ENCODE assay signal across 11 cellular contexts in the genomic region with DNA sequence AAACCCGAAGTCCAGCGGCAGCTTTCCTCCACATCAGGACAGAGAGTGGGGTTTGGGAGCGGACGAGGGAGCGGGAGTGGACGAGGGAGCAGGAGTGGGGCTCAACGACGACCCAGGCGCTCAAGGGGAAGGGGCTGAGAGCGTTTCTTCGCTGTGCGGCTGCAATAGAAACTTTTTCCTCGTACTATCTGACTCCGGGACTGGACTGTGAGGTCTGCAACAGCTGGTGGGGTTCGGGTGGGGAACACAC. TPM values are rescaled to one million over a fixed set of nuclear protein-coding genes. Genes with fewer than 3 reads are reported as not detected.
A peak's percentile ranks its signal among the peaks of the same experiment; 100 is the strongest.
DNase-seq lines count a peak whose midpoint lies in the region; ATAC-seq and FAIRE-seq lines count a peak whose summit lies in the region.
"Had no signal": no experiment of that assay in that cellular context is flagged by ENCODE, and none has a peak within 500 bp of the region (broad histone marks: within the 10 kb centered on the region; RNA-seq: fewer than 3 reads in every experiment).

No MANE protein-coding gene starts in this region.

- 66 to 79% methylated on average over 15 of the region's 15 CpGs for WGBS in GM23248 (ENCODE audit: low coverage in 1 of 2, low lambda C conversion rate in 2 of 2, missing lambda C conversion rate in 2 of 2), 2 experiments

- no peaks in the 10 kb centered on the region for H3K79me2 ChIP-seq in GM23248 (ENCODE audit: insufficient read depth)

- H3K27ac ChIP-seq in GM23248: peak overlapping the region; percentile 71
- no peak overlapping the region for H3K27ac ChIP-seq in rectal smooth muscle tissue (ENCODE audit: low read depth, low read length)

- no peak for FAIRE-seq in HTR-8/SVneo (lab: Jason Lieb, UNC)
- FAIRE-seq: TTC549 had no signal

- H3K36me3 ChIP-seq in GM23248 (ENCODE audit: low read depth) (no peaks in the 10 kb centered on the region), adipocyte (ENCODE audit: control insufficient read depth, insufficient read depth, low read length, severe bottlenecking) (no peaks in the 10 kb centered on the region), rectal smooth muscle tissue (ENCODE audit: control insufficient read depth, insufficient read depth, low read length) (no peaks in the 10 kb centered on the region)

- H3K27me3 ChIP-seq in GM23248 (replicated peaks; ENCODE audit: insufficient read depth) (no peaks in the 10 kb centered on the region), adipocyte (replicated peaks; ENCODE audit: control insufficient read depth, insufficient read depth, low read length) (no peaks in the 10 kb centered on the region), rectal smooth muscle tissue (ENCODE audit: control insufficient read depth, insufficient read depth, low read length) (peaks cover 12% of the 10 kb centered on the region)

- in situ Hi-C loops in GM23248 (cut with MboI): no loop called here

- DNase-seq in GM23248 (no peak), adipocyte (ENCODE audit: low read depth) (no peak), HTR-8/SVneo (ENCODE audit: insufficient read length, low spot score) (no peak), NCI-H446 (lab: John Stamatoyannopoulos, UW) (no peak)
- DNase-seq in stimulated activated CD4-positive, alpha-beta T cell treated with anti-CD3 and anti-CD28 coated beads, Interleukin-1b, Interleukin-23, amount 100 ng/mL, for 48 hours: no peak
- DNase-seq: effector memory CD4-positive, alpha-beta T cell; NCI-H1048 had no signal

- H3K9me3 ChIP-seq in GM23248 (ENCODE audit: low read depth): no peaks in the 10 kb centered on the region
- no peaks in the 10 kb centered on the region for H3K9me3 ChIP-seq in adipocyte (ENCODE audit: control insufficient read depth, low read length)
- H3K9me3 ChIP-seq in iPS-18c (ENCODE audit: control insufficient read depth, insufficient read depth, low read length): no peaks in the 10 kb centered on the region

- peak overlapping the region; percentile 80 for H3K4me3 ChIP-seq in GM23248
- H3K4me3 ChIP-seq in adipocyte (ENCODE audit: low read length): peak overlapping the region; percentile 89
- peak overlapping the region; percentile 78 for H3K4me3 ChIP-seq in iPS-18c (ENCODE audit: insufficient read depth, low read depth, low read length)
- H3K4me3 ChIP-seq in rectal smooth muscle tissue (ENCODE audit: low read length): peak overlapping the region; percentile 60

- no peak for ATAC-seq in GM21360 (IDR thresholded peaks at IDR 0.05; ENCODE audit: unreplicated experiment)

- peak overlapping the region; percentile 92 for H3K4me2 ChIP-seq in GM23248 (ENCODE audit: unreplicated experiment)

- H3F3A ChIP-seq in GM23248 (ENCODE audit: insufficient read depth): peaks cover 32% of the 10 kb centered on the region

- no peaks in the 10 kb centered on the region for H3K9me2 ChIP-seq in GM23248 (ENCODE audit: insufficient read depth)

- H2AFZ ChIP-seq in GM23248: peak overlapping the region; percentile 85

- H3K9ac ChIP-seq in GM23248 (peak overlapping the region; percentile 66), adipocyte (ENCODE audit: low read length) (peak overlapping the region; percentile 94), rectal smooth muscle tissue (ENCODE audit: low read length) (no peak overlapping the region)

- H4K20me1 ChIP-seq in GM23248 (ENCODE audit: insufficient read depth): no peaks in the 10 kb centered on the region

- peaks cover 36% of the 10 kb centered on the region for H3K4me1 ChIP-seq in GM23248 (ENCODE audit: insufficient read depth)
- H3K4me1 ChIP-seq in adipocyte (ENCODE audit: control insufficient read depth, insufficient read depth, low read length): peaks cover 50% of the 10 kb centered on the region
- H3K4me1 ChIP-seq in rectal smooth muscle tissue (ENCODE audit: control insufficient read depth, insufficient read depth, low read length): no peaks in the 10 kb centered on the region

RNA-seq across cellular contexts. Expression of gene FAM20A, which starts 1.4 kb away (rescaled TPM):
- total RNA-seq in GM23248 (2014; rRNA removed; shearing (Covaris generic)): 7.5 and 9.3 TPM in 2 replicates
- 10.9 and 11.0 TPM in 2 replicates for polyA plus RNA-seq in GM23248 (2016; fragmentation: Nextera tagmentation; extraction: Ambion mirVana)
